In genomic region chr10:57202356-57202755, GRCh38 we compare ENCODE assay signal across 25 cellular contexts.
"Had no signal": no experiment of that assay in that cellular context is flagged by ENCODE, and none has a peak within 500 bp of the region (broad histone marks: within the 10 kb centered on the region; RNA-seq: fewer than 3 reads in every experiment).

No MANE protein-coding gene starts in this region.

- H3K4me3 ChIP-seq: ascending aorta, breast epithelium, cardiac muscle cell, colonic mucosa had no signal

- H3K36me3 Mint-ChIP-seq: activated naive CD4-positive, alpha-beta T cell treated with anti-CD3 and anti-CD28 coated beads, Interleukin-2, amount 10 ng/mL, durations not matched to agents 7 days and 5 days; activated naive CD4-positive, alpha-beta T cell treated with anti-CD3 and anti-CD28 coated beads, Interleukin-2, amount 50 U/mL, for 72 hours; activated naive CD8-positive, alpha-beta T cell treated with anti-CD3 and anti-CD28 coated beads, Interleukin-2, amount 10 ng/mL, durations not matched to agents 7 days and 5 days; brain had no signal

- ATAC-seq: activated CD4-positive, alpha-beta T cell treated with anti-CD3 and anti-CD28 coated beads for 36 hours; activated naive CD4-positive, alpha-beta T cell treated with anti-CD3 and anti-CD28 coated beads, Interleukin-2, amount 50 U/mL, for 72 hours; activated T-cell treated with anti-CD3 and anti-CD28 coated beads, Interleukin-2, amount 50 U/mL, for 72 hours; esophagus mucosa had no signal

- H3K9me3 ChIP-seq: ascending aorta, breast epithelium, colonic mucosa had no signal

- H3K27me3 Mint-ChIP-seq: activated CD4-positive, alpha-beta memory T cell treated with anti-CD3 and anti-CD28 coated beads, Interleukin-2, amount 10 ng/mL, durations not matched to agents 7 days and 5 days; activated CD4-positive, alpha-beta T cell treated with anti-CD3 and anti-CD28 coated beads for 36 hours; activated CD4-positive, alpha-beta T cell treated with anti-CD3 and anti-CD28 coated beads, Interleukin-2, amount 10 ng/mL, durations not matched to agents 24 days and 14 days; activated naive CD4-positive, alpha-beta T cell treated with anti-CD3 and anti-CD28 coated beads, Interleukin-2, amount 10 ng/mL, durations not matched to agents 7 days and 5 days; activated naive CD8-positive, alpha-beta T cell treated with anti-CD3 and anti-CD28 coated beads, Interleukin-2, amount 10 ng/mL, durations not matched to agents 7 days and 5 days; activated T-cell treated with anti-CD3 and anti-CD28 coated beads, Interleukin-2, amount 50 U/mL, for 24 hours; brain had no signal

- H3K27me3 ChIP-seq: ascending aorta, breast epithelium, cardiac muscle cell, colonic mucosa had no signal

- H3K4me1 Mint-ChIP-seq: activated CD4-positive, alpha-beta memory T cell treated with anti-CD3 and anti-CD28 coated beads, Interleukin-2, amount 10 ng/mL, durations not matched to agents 7 days and 5 days; activated CD4-positive, alpha-beta T cell treated with anti-CD3 and anti-CD28 coated beads for 36 hours; activated CD4-positive, alpha-beta T cell treated with anti-CD3 and anti-CD28 coated beads, Interleukin-2, amount 10 ng/mL, durations not matched to agents 24 days and 14 days; activated naive CD4-positive, alpha-beta T cell treated with anti-CD3 and anti-CD28 coated beads, Interleukin-2, amount 10 ng/mL, durations not matched to agents 7 days and 5 days; activated naive CD8-positive, alpha-beta T cell treated with anti-CD3 and anti-CD28 coated beads, Interleukin-2, amount 10 ng/mL, durations not matched to agents 7 days and 5 days had no signal

- H3K27ac Mint-ChIP-seq: activated CD4-positive, alpha-beta memory T cell treated with anti-CD3 and anti-CD28 coated beads, Interleukin-2, amount 10 ng/mL, durations not matched to agents 7 days and 5 days; activated CD4-positive, alpha-beta T cell treated with anti-CD3 and anti-CD28 coated beads for 36 hours; activated CD4-positive, alpha-beta T cell treated with anti-CD3 and anti-CD28 coated beads, Interleukin-2, amount 10 ng/mL, durations not matched to agents 24 days and 14 days; activated naive CD4-positive, alpha-beta T cell treated with anti-CD3 and anti-CD28 coated beads, Interleukin-2, amount 10 ng/mL, durations not matched to agents 7 days and 5 days; activated naive CD4-positive, alpha-beta T cell treated with anti-CD3 and anti-CD28 coated beads, Interleukin-2, amount 50 U/mL, for 72 hours; activated naive CD8-positive, alpha-beta T cell treated with anti-CD3 and anti-CD28 coated beads, Interleukin-2, amount 10 ng/mL, durations not matched to agents 7 days and 5 days; activated T-cell treated with anti-CD3 and anti-CD28 coated beads, Interleukin-2, amount 50 U/mL, for 24 hours; activated T-cell treated with anti-CD3 and anti-CD28 coated beads, Interleukin-2, amount 50 U/mL, for 72 hours; brain had no signal

- H3K4me3 Mint-ChIP-seq: activated CD4-positive, alpha-beta memory T cell treated with anti-CD3 and anti-CD28 coated beads, Interleukin-2, amount 10 ng/mL, durations not matched to agents 7 days and 5 days; activated CD4-positive, alpha-beta T cell treated with anti-CD3 and anti-CD28 coated beads for 36 hours; activated CD4-positive, alpha-beta T cell treated with anti-CD3 and anti-CD28 coated beads, Interleukin-2, amount 10 ng/mL, durations not matched to agents 24 days and 14 days; activated naive CD4-positive, alpha-beta T cell treated with anti-CD3 and anti-CD28 coated beads, Interleukin-2, amount 10 ng/mL, durations not matched to agents 7 days and 5 days; activated naive CD8-positive, alpha-beta T cell treated with anti-CD3 and anti-CD28 coated beads, Interleukin-2, amount 10 ng/mL, durations not matched to agents 7 days and 5 days; activated T-cell treated with anti-CD3 and anti-CD28 coated beads, Interleukin-2, amount 50 U/mL, for 24 hours; activated T-cell treated with anti-CD3 and anti-CD28 coated beads, Interleukin-2, amount 50 U/mL, for 72 hours; brain had no signal

- H3K4me1 ChIP-seq: ascending aorta, breast epithelium, colonic mucosa had no signal

- H3K27ac ChIP-seq: ascending aorta, breast epithelium, cardiac muscle cell, colonic mucosa had no signal

- H3K36me3 ChIP-seq: ascending aorta, breast epithelium, cardiac muscle cell, colonic mucosa had no signal

- H3K9me3 Mint-ChIP-seq: activated CD4-positive, alpha-beta T cell treated with anti-CD3 and anti-CD28 coated beads, Interleukin-2, amount 10 ng/mL, durations not matched to agents 24 days and 14 days; activated naive CD8-positive, alpha-beta T cell treated with anti-CD3 and anti-CD28 coated beads, Interleukin-2, amount 10 ng/mL, durations not matched to agents 7 days and 5 days; brain had no signal

- DNase-seq: activated CD4-positive, alpha-beta memory T cell treated with anti-CD3 and anti-CD28 coated beads, Interleukin-2, amount 10 ng/mL, durations not matched to agents 7 days and 5 days; activated CD4-positive, alpha-beta T cell treated with anti-CD3 and anti-CD28 coated beads for 36 hours; activated CD4-positive, alpha-beta T cell treated with anti-CD3 and anti-CD28 coated beads, Interleukin-2, amount 10 ng/mL, durations not matched to agents 24 days and 14 days; activated CD4-positive, CD25-positive, alpha-beta regulatory T cell; activated CD4-positive, CD25-positive, alpha-beta regulatory T cell treated with anti-CD3 and anti-CD28 coated beads, Interleukin-2, amount 50 U/mL, for 72 hours; activated CD8-positive, alpha-beta memory T cell treated with anti-CD3 and anti-CD28 coated beads, Interleukin-2, amount 50 U/mL, for 48 hours; activated gamma-delta T cell; activated naive CD4-positive, alpha-beta T cell; activated naive CD4-positive, alpha-beta T cell treated with anti-CD3 and anti-CD28 coated beads, Interleukin-2, amount 10 ng/mL, durations not matched to agents 7 days and 5 days; activated naive CD8-positive, alpha-beta T cell treated with anti-CD3 and anti-CD28 coated beads, Interleukin-2, amount 10 ng/mL, durations not matched to agents 7 days and 5 days; activated T-cell treated with anti-CD3 and anti-CD28 coated beads for 4 hours; activated T-cell treated with anti-CD3 and anti-CD28 coated beads, Interleukin-2, amount 50 U/mL, for 24 hours; activated T-cell treated with anti-CD3 and anti-CD28 coated beads, Interleukin-2, amount 50 U/mL, for 72 hours; central memory CD4-positive, alpha-beta T cell; cerebellar nuclear complex; colonic mucosa; effector CD8-positive, alpha-beta T cell; foreskin fibroblast; T-helper 2 cell had no signal
